ENCODE assay signal across 16 cellular contexts in genomic region chr6:69768664-69769063, GRCh38. TPM values are rescaled to one million over a fixed set of nuclear protein-coding genes. Genes with fewer than 3 reads are reported as not detected.
DNase-seq lines count a peak whose midpoint lies in the region; ATAC-seq, FAIRE-seq and TF ChIP-seq lines count a peak whose summit lies in the region.
"Had no signal": no experiment of that assay in that cellular context is flagged by ENCODE, and none has a peak within 500 bp of the region (broad histone marks: within the 10 kb centered on the region; RNA-seq: fewer than 3 reads in every experiment).

No MANE protein-coding gene starts in this region.

- FAIRE-seq in small intestine (lab: Jason Lieb, UNC): no peak
- FAIRE-seq: frontal cortex had no signal

- no peak for ATAC-seq in T-helper 17 cell
- no peak for ATAC-seq in HG03460 (IDR thresholded peaks at IDR 0.05; ENCODE audit: unreplicated experiment)
- ATAC-seq: activated T-cell treated with anti-CD3 and anti-CD28 coated beads, Interleukin-2, amount 50 U/mL, for 72 hours; CD8-positive, alpha-beta T cell; mucosa of descending colon had no signal

- H3K36me3 Mint-ChIP-seq in HFFc6 (ENCODE audit: low read depth) (no peaks in the 10 kb centered on the region), nephron (ENCODE audit: low read depth) (peaks cover 29% of the 10 kb centered on the region), T-helper 17 cell (ENCODE audit: low read depth) (peaks cover 3% of the 10 kb centered on the region)

- no peaks in the 10 kb centered on the region for H3K9me3 Mint-ChIP-seq in HFFc6
- no peaks in the 10 kb centered on the region for H3K9me3 Mint-ChIP-seq in nephron

- peak; percentile 75 for TF ChIP-seq CTCF in HFFc6 (IDR thresholded peaks at IDR 0.05)
- peak; percentile 8 for TF ChIP-seq CTCF in brain microvascular endothelial cell (IDR thresholded peaks at IDR 0.05; ENCODE audit: low read depth, low read length, missing control alignments)
- peak in 2 of 3 experiments; percentile 14 to 27 for TF ChIP-seq CTCF in nephron (IDR thresholded peaks at IDR 0.05; ENCODE audit: unreplicated experiment in 3 of 3)

- H3K4me3 Mint-ChIP-seq in HFFc6: no peak overlapping the region
- H3K4me3 Mint-ChIP-seq in nephron: no peak overlapping the region
- H3K4me3 Mint-ChIP-seq in T-helper 17 cell: no peak overlapping the region
- H3K4me3 Mint-ChIP-seq: activated T-cell treated with anti-CD3 and anti-CD28 coated beads, Interleukin-2, amount 50 U/mL, for 72 hours; CD8-positive, alpha-beta T cell had no signal

- H3K27me3 Mint-ChIP-seq in HFFc6 (ENCODE audit: insufficient read depth) (no peaks in the 10 kb centered on the region), nephron (ENCODE audit: low read depth) (no peaks in the 10 kb centered on the region), T-helper 17 cell (no peaks in the 10 kb centered on the region)

- H3K4me1 Mint-ChIP-seq in HFFc6 (ENCODE audit: low read depth): peaks cover 6% of the 10 kb centered on the region; the same call in 1 of the 2 replicates
- no peaks in the 10 kb centered on the region for H3K4me1 Mint-ChIP-seq in nephron
- H3K4me1 Mint-ChIP-seq in T-helper 17 cell: peaks cover 32% of the 10 kb centered on the region

- DNase-seq in AG20443 (ENCODE audit: low spot score) (peak; percentile 8), HFFc6 (no peak), brain microvascular endothelial cell (no peak), occipital lobe (lab: John Stamatoyannopoulos, UW) (no peak), T-helper 17 cell (no peak), small intestine (no peak)
- DNase-seq: activated CD4-positive, alpha-beta T cell treated with anti-CD3 and anti-CD28 coated beads, Interleukin-2, amount 50 U/mL, for 1 hour; activated T-cell treated with anti-CD3 and anti-CD28 coated beads, Interleukin-2, amount 50 U/mL, for 72 hours; CD8-positive, alpha-beta T cell; dorsolateral prefrontal cortex; GDM1; mucosa of descending colon; NCI-H146 had no signal

- in situ Hi-C loops in brain microvascular endothelial cell (cut with HindIII; ENCODE audit: low pct_ligation_motif_present, low sequenced_read_pairs): no loop called here

- no peak overlapping the region for H3K27ac ChIP-seq in brain microvascular endothelial cell
- no peak overlapping the region for H3K27ac ChIP-seq in small intestine (ENCODE audit: low read depth in 1 of 2, low read length in 1 of 2)
- H3K27ac ChIP-seq: dorsolateral prefrontal cortex had no signal

- H3K27ac Mint-ChIP-seq in HFFc6 (no peak overlapping the region), nephron (no peak overlapping the region), T-helper 17 cell (no peak overlapping the region)
- H3K27ac Mint-ChIP-seq: activated T-cell treated with anti-CD3 and anti-CD28 coated beads, Interleukin-2, amount 50 U/mL, for 72 hours; CD8-positive, alpha-beta T cell had no signal

- no peaks in the 10 kb centered on the region for H3K4me1 ChIP-seq in small intestine (ENCODE audit: control insufficient read depth in 2 of 2, insufficient read depth in 1 of 2, low read depth in 1 of 2, low read length in 1 of 2)

- no peaks in the 10 kb centered on the region for H3K27me3 ChIP-seq in brain microvascular endothelial cell (replicated peaks)
- no peaks in the 10 kb centered on the region for H3K27me3 ChIP-seq in small intestine (ENCODE audit: control insufficient read depth in 2 of 2, insufficient read depth in 2 of 2, low read length in 2 of 2)
- H3K27me3 ChIP-seq: dorsolateral prefrontal cortex had no signal

- H3K36me3 ChIP-seq in brain microvascular endothelial cell (replicated peaks) (no peaks in the 10 kb centered on the region), small intestine (ENCODE audit: control insufficient read depth in 2 of 2, insufficient read depth in 2 of 2, low read length in 2 of 2) (no peaks in the 10 kb centered on the region)

- H3K9me3 ChIP-seq in T-helper 17 cell (ENCODE audit: control insufficient read depth, low read length, poor library complexity, severe bottlenecking): no peaks in the 10 kb centered on the region
- no peaks in the 10 kb centered on the region for H3K9me3 ChIP-seq in small intestine (ENCODE audit: control insufficient read depth, low read depth)
- H3K9me3 ChIP-seq: mucosa of descending colon had no signal

- H3K4me3 ChIP-seq in brain microvascular endothelial cell (ENCODE audit: low read depth, low read length): no peak overlapping the region
- H3K4me3 ChIP-seq in small intestine (ENCODE audit: low read depth in 1 of 2, low read length in 2 of 2): no peak overlapping the region
- H3K4me3 ChIP-seq: dorsolateral prefrontal cortex, mucosa of descending colon had no signal

RNA-seq across cellular contexts. Expression of gene LMBRD1, which starts 28.1 kb away (rescaled TPM):
- total RNA-seq in HFFc6 (2021; fragmentation: NEBNext Ultra II Directional; extraction: Animal tissue kit (Norgen Biotek cat#: 25700)): 10 to 100 TPM; 17.0 to 22.3 (median 21.4) TPM
- total RNA-seq in occipital lobe: 88.6 TPM
- 10 to 100 TPM; 36.5 to 45.4 TPM for total RNA-seq in T-helper 17 cell
- 10 to 100 TPM; 23.5 to 38.6 (median 33.5) TPM for polyA plus RNA-seq in small intestine

Comparison
In these comparisons a context has a peak if more than half of its experiments do, and no peak if none do; other contexts are left out.
1. CTCF ChIP-seq: peak in every context shown above with its lines; median percentile 75 in HFFc6; 20 in nephron; 8 in brain microvascular endothelial cell.